ENCODE assay signal across 9 cellular contexts in genomic region chr4:55553442-55553841, GRCh38. TPM values are rescaled to one million over a fixed set of nuclear protein-coding genes. Genes with fewer than 3 reads are reported as not detected.
DNase-seq lines count a peak whose midpoint lies in the region; ATAC-seq and TF ChIP-seq lines count a peak whose summit lies in the region.
"Had no signal": no experiment of that assay in that cellular context is flagged by ENCODE, and none has a peak within 500 bp of the region (broad histone marks: within the 10 kb centered on the region; RNA-seq: fewer than 3 reads in every experiment).

No MANE protein-coding gene starts in this region.

- H3K9ac ChIP-seq in mucosa of rectum (ENCODE audit: low read depth in 1 of 2, low read length in 2 of 2), result peak overlapping the region in 1 of 2 donors; percentile 26

- ATAC-seq in HG02885 (IDR thresholded peaks at IDR 0.05; ENCODE audit: poor library complexity, unreplicated experiment) (peak; percentile 86), body of pancreas (peak; percentile 52)

- H3K4me1 ChIP-seq in CD8-positive, alpha-beta memory T cell (ENCODE audit: insufficient read depth, low read length), result peaks cover 5% of the 10 kb centered on the region
- H3K4me1 ChIP-seq in body of pancreas (no peaks in the 10 kb centered on the region), mucosa of rectum (ENCODE audit: control insufficient read depth in 2 of 2, insufficient read depth in 2 of 2, low read length in 2 of 2) (peaks cover 0 to 2% of the 10 kb centered on the region in 2 donors)

- POLR2A ChIA-PET in CD8-positive, alpha-beta memory T cell (lab: Charles Lee), result interaction anchor here (1.4 kb wide), 1 partner anchor 8 kb away, joined by 6 read pairs; no protein-coding TSS in a partner anchor

- no peaks in the 10 kb centered on the region for H3K27me3 ChIP-seq in CD8-positive, alpha-beta memory T cell (ENCODE audit: insufficient read depth, low read length, poor library complexity, severe bottlenecking)
- no peaks in the 10 kb centered on the region for H3K27me3 ChIP-seq in body of pancreas
- no peaks in the 10 kb centered on the region for H3K27me3 ChIP-seq in mucosa of rectum (ENCODE audit: control insufficient read depth in 2 of 2, insufficient read depth in 2 of 2, low read length in 2 of 2)

- no peaks in the 10 kb centered on the region for H3K9me3 Mint-ChIP-seq in CD8-positive, alpha-beta memory T cell

- intact Hi-C loops in body of pancreas (cut with DNase I), result loop anchor here (10.0 kb wide), 1 partner anchor 199 kb away; no protein-coding TSS in a partner anchor

- TF ChIP-seq CTCF in body of pancreas (IDR thresholded peaks at IDR 0.05), result no peak

- peak overlapping the region; percentile 65 to 86 (median 70) for H3K4me3 Mint-ChIP-seq in CD8-positive, alpha-beta memory T cell

- peaks cover 7 to 14% of the 10 kb centered on the region in 2 donors for H3K27me3 Mint-ChIP-seq in CD8-positive, alpha-beta memory T cell

- no peak for TF ChIP-seq POLR2A in body of pancreas (IDR thresholded peaks at IDR 0.05)

- H3K36me3 Mint-ChIP-seq in CD8-positive, alpha-beta memory T cell, result no peaks in the 10 kb centered on the region

- no peak overlapping the region for H3K27ac ChIP-seq in CD8-positive, alpha-beta memory T cell (ENCODE audit: low read depth, low read length)
- H3K27ac ChIP-seq in body of pancreas, result no peak overlapping the region
- no peak overlapping the region for H3K27ac ChIP-seq in mucosa of rectum (ENCODE audit: low read depth in 2 of 2, low read length in 2 of 2)

- no peaks in the 10 kb centered on the region for H3K36me3 ChIP-seq in CD8-positive, alpha-beta memory T cell (ENCODE audit: insufficient read depth, low read length)
- H3K36me3 ChIP-seq in body of pancreas (replicated peaks in 1 of 2; ENCODE audit: insufficient read depth in 1 of 2, low read depth in 2 of 2), result no peaks in the 10 kb centered on the region
- no peaks in the 10 kb centered on the region for H3K36me3 ChIP-seq in mucosa of rectum (ENCODE audit: control insufficient read depth in 2 of 2, insufficient read depth in 2 of 2, low read length in 2 of 2)

- H3K9me3 ChIP-seq in CD8-positive, alpha-beta memory T cell (ENCODE audit: low read length), result no peaks in the 10 kb centered on the region
- H3K9me3 ChIP-seq in body of pancreas, result no peaks in the 10 kb centered on the region
- H3K9me3 ChIP-seq in mucosa of rectum (ENCODE audit: control insufficient read depth in 2 of 2, low read length in 2 of 2), result no peaks in the 10 kb centered on the region

- CTCF ChIA-PET in CD8-positive, alpha-beta memory T cell (lab: Charles Lee), result interaction anchor here (1.3 to 1.5 kb wide), 3 partner anchors 8 to 108 kb away, joined by 3 to 7 read pairs (median 5); no protein-coding TSS in a partner anchor

- H3K27ac Mint-ChIP-seq in CD8-positive, alpha-beta memory T cell, result peak overlapping the region in 6 of 8 donors; percentile 5 to 69 (median 49)
- H3K27ac Mint-ChIP-seq: activated T-cell treated with anti-CD3 and anti-CD28 coated beads, Interleukin-2, amount 50 U/mL, for 72 hours had no signal

- peak overlapping the region; percentile 7 for H3K4me3 ChIP-seq in CD8-positive, alpha-beta memory T cell (ENCODE audit: low read length)
- H3K4me3 ChIP-seq in body of pancreas (no peak overlapping the region), mucosa of rectum (ENCODE audit: low read length in 2 of 2) (peak overlapping the region; percentile 51 to 63)

- peaks cover 7 to 21% (median 10%) of the 10 kb centered on the region in 3 donors for H3K4me1 Mint-ChIP-seq in CD8-positive, alpha-beta memory T cell

- 42 to 47% methylated on average over 7 of the region's 7 CpGs for WGBS in body of pancreas, 2 donors

- peak in 3 of 5 donors; percentile 7 to 21 (median 8) for DNase-seq in CD8-positive, alpha-beta memory T cell
- DNase-seq in body of pancreas, result peak in 3 of 4 donors; percentile 12 to 32 (median 32)
- DNase-seq in NCI-H2171 (lab: John Stamatoyannopoulos, UW), result no peak
- no peak for DNase-seq in SKM-1 treated with dmso at 0.1 percent for 144 hours (lab: John Stamatoyannopoulos, UW; ENCODE audit: unreplicated experiment)
- DNase-seq in NCI-H510A (lab: John Stamatoyannopoulos, UW), result no peak
- no peak for DNase-seq in SKM-1 (lab: John Stamatoyannopoulos, UW; ENCODE audit: unreplicated experiment)
- DNase-seq: activated T-cell treated with anti-CD3 and anti-CD28 coated beads, Interleukin-2, amount 50 U/mL, for 72 hours had no signal

RNA-seq across cellular contexts. Expression of gene CLOCK, which starts 6.7 kb away (rescaled TPM):
- 10 to 100 TPM; 13.3 to 16.4 TPM for total RNA-seq in CD8-positive, alpha-beta memory T cell
- 4.5 TPM for polyA plus RNA-seq in CD8-positive, alpha-beta memory T cell
- 10 to 100 TPM in 1 of 2 donors, 1 to 10 TPM in 1; 6.3 to 13.7 TPM for total RNA-seq in body of pancreas

RNA-seq across cellular contexts. Expression of gene PDCL2, which starts 38.6 kb away (rescaled TPM):
- total RNA-seq in CD8-positive, alpha-beta memory T cell, result not detected
- not detected for polyA plus RNA-seq in CD8-positive, alpha-beta memory T cell
- total RNA-seq in body of pancreas, result not detected
- total RNA-seq: activated T-cell treated with anti-CD3 and anti-CD28 coated beads, Interleukin-2, amount 50 U/mL, for 72 hours had no signal

Comparison
In these comparisons a context has a peak if more than half of its experiments do, and no peak if none do; other contexts are left out.
1. DNase-seq: peak in CD8-positive, alpha-beta memory T cell (3 of 5) and body of pancreas (3 of 4); none in NCI-H2171 (single experiment), SKM-1 treated with dmso at 0.1 percent for 144 hours (single experiment), NCI-H510A (single experiment) and SKM-1 (single experiment).
2. H3K4me3 ChIP-seq: peak in CD8-positive, alpha-beta memory T cell (single experiment) and mucosa of rectum (2 of 2); none in body of pancreas (0 of 2).